Comparison of ENCODE assay signal across 10 cellular contexts in the genomic region with DNA sequence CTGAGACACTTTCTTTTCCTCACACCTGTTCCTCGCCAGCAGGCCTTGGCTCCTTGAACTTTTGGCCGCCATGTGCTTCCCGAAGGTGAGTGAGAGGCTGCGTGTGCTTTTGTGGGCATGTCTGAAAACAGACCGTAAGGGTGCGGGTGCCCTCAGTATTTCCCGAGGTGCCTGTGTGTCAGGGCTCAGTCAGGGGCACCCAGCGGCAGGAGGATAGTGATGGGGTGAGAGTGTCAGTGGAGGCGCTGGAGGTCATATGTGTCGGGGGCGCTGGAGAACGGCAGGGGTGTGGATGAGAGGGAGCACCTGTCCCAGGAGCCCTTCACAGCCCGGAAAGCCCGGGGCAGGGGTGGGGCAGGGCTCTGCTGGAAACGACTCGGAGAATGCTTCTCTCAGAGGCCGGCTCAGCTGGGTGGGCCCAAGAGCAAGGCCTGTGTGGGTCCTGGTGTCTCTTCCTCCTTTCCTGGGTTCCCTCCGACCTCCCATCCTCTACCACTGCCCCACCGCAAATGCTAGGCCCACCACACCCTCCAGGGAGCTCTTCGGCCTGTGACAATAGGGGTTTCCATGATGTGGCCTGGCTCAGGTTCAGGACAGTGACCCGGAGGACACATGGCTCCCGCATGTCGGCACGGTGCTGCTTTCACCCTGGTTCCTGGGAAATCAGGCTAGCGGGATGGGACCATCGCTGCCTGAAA. TPM values are rescaled to one million over a fixed set of nuclear protein-coding genes. Genes with fewer than 3 reads are reported as not detected.
DNase-seq lines count a peak whose midpoint lies in the region; ATAC-seq and TF ChIP-seq lines count a peak whose summit lies in the region.
"Had no signal": no experiment of that assay in that cellular context is flagged by ENCODE, and none has a peak within 500 bp of the region (broad histone marks: within the 10 kb centered on the region; RNA-seq: fewer than 3 reads in every experiment).

No MANE protein-coding gene starts in this region.

- peaks cover 50 to 54% of the 10 kb centered on the region in 2 donors for H3K4me1 Mint-ChIP-seq in natural killer cell treated with Interleukin-12 subunit alpha and Interleukin-12 subunit beta and Interleukin-15 and Interleukin-18, amount 100 ng/mL, for 72 hours (ENCODE audit: low read depth in 2 of 2)

- H2AFZ ChIP-seq in Loucy (ENCODE audit: low read length) = 0 out of 2 replicates have a peak overlapping the region, but pooled peaks have one; percentile 80

- H3K4me3 Mint-ChIP-seq in natural killer cell treated with Interleukin-12 subunit alpha and Interleukin-12 subunit beta and Interleukin-15 and Interleukin-18, amount 100 ng/mL, for 72 hours = peak overlapping the region; percentile 100

- H3K9me2 ChIP-seq in Loucy (replicated peaks; ENCODE audit: low read depth, low read length) = no peaks in the 10 kb centered on the region

- H3K4me1 ChIP-seq in Loucy (ENCODE audit: insufficient read depth, low read length, poor library complexity, severe bottlenecking) = peaks cover 13% of the 10 kb centered on the region

- no peaks in the 10 kb centered on the region for H3K36me3 ChIP-seq in Loucy (ENCODE audit: insufficient read depth, low read length)

- TF ChIP-seq CTCF in AG10803 (conservative IDR thresholded peaks at IDR 0.05; ENCODE audit: low read length) (no peak), Loucy (conservative IDR thresholded peaks at IDR 0.05; ENCODE audit: low read length) (no peak), coronary artery (IDR thresholded peaks at IDR 0.05) (no peak)

- H3K27ac ChIP-seq in coronary artery = peak overlapping the region in 1 of 2 donors; percentile 75

- H3K9me3 ChIP-seq in Loucy (ENCODE audit: insufficient read depth, low read depth, low read length) = no peaks in the 10 kb centered on the region

- H3K4me3 ChIP-seq in AG10803 (ENCODE audit: low read length) (peak overlapping the region; percentile 39), Loucy (ENCODE audit: low read length, poor library complexity, severe bottlenecking) (peak overlapping the region; percentile 95), coronary artery (peak overlapping the region; percentile 64)

- DNase-seq in AG10803 (ENCODE audit: low read depth) = no peak
- DNase-seq in coronary artery (ENCODE audit: low spot score) = no peak
- no peak for DNase-seq in natural killer cell treated with Interleukin-12 subunit alpha and Interleukin-12 subunit beta and Interleukin-15 and Interleukin-18, amount 100 ng/mL, for 72 hours (ENCODE audit: low spot score)
- no peak for DNase-seq in NCI-H2227 (lab: John Stamatoyannopoulos, UW; ENCODE audit: unreplicated experiment)
- no peak for DNase-seq in KBM-7
- DNase-seq: DMS79 treated with DMSO at 0.1 percent for 48 hours, NCI-H510A had no signal

- no peaks in the 10 kb centered on the region for H3K9me3 Mint-ChIP-seq in natural killer cell treated with Interleukin-12 subunit alpha and Interleukin-12 subunit beta and Interleukin-15 and Interleukin-18, amount 100 ng/mL, for 72 hours

- H3K79me2 ChIP-seq in Loucy (ENCODE audit: insufficient read depth, low read length) = peaks cover 45% of the 10 kb centered on the region

- peak; percentile 1 to 29 for ATAC-seq in natural killer cell treated with Interleukin-12 subunit alpha and Interleukin-12 subunit beta and Interleukin-15 and Interleukin-18, amount 100 ng/mL, for 72 hours
- ATAC-seq in HG03159 (IDR thresholded peaks at IDR 0.05; ENCODE audit: unreplicated experiment) (no peak), GM19397 (IDR thresholded peaks at IDR 0.05; ENCODE audit: unreplicated experiment) (no peak)

- in situ Hi-C loops in KBM-7 (cut with MboI; ENCODE audit: low pct_unique_long_range_greater_than_20kb, low sequenced_read_pairs) = no loop called here

- no peaks in the 10 kb centered on the region for H3K27me3 ChIP-seq in Loucy (ENCODE audit: insufficient read depth, low read length, poor library complexity, severe bottlenecking)

- no peaks in the 10 kb centered on the region for H3F3A ChIP-seq in Loucy (ENCODE audit: low read depth)

- H3K9ac ChIP-seq in Loucy (ENCODE audit: low read depth, low read length, poor library complexity, severe bottlenecking) = peak overlapping the region; percentile 87

- peaks cover 22% of the 10 kb centered on the region for H3K36me3 Mint-ChIP-seq in natural killer cell treated with Interleukin-12 subunit alpha and Interleukin-12 subunit beta and Interleukin-15 and Interleukin-18, amount 100 ng/mL, for 72 hours

- H3K27me3 Mint-ChIP-seq in natural killer cell treated with Interleukin-12 subunit alpha and Interleukin-12 subunit beta and Interleukin-15 and Interleukin-18, amount 100 ng/mL, for 72 hours = no peaks in the 10 kb centered on the region

- peak overlapping the region; percentile 97 to 100 for H3K27ac Mint-ChIP-seq in natural killer cell treated with Interleukin-12 subunit alpha and Interleukin-12 subunit beta and Interleukin-15 and Interleukin-18, amount 100 ng/mL, for 72 hours

- H4K20me1 ChIP-seq in Loucy (ENCODE audit: insufficient read depth, low read length, poor library complexity, severe bottlenecking) = peaks cover 20% of the 10 kb centered on the region

- peak overlapping the region; percentile 99 for H3K4me2 ChIP-seq in Loucy (ENCODE audit: low read depth, low read length, poor library complexity, severe bottlenecking)

RNA-seq across cellular contexts. Expression of a gene that starts 0.5 kb away (rescaled TPM):
- 1,000 to 10,000 TPM in 1 of 2 donors, 100 to 1,000 TPM in 1; 678 to 1,235 TPM for total RNA-seq in natural killer cell treated with Interleukin-12 subunit alpha and Interleukin-12 subunit beta and Interleukin-15 and Interleukin-18, amount 100 ng/mL, for 72 hours

RNA-seq across cellular contexts. Expression of a gene that starts 19.5 kb away (rescaled TPM):
- 10 to 100 TPM; 54.3 to 66.6 TPM for total RNA-seq in natural killer cell treated with Interleukin-12 subunit alpha and Interleukin-12 subunit beta and Interleukin-15 and Interleukin-18, amount 100 ng/mL, for 72 hours

RNA-seq across cellular contexts. Expression of a gene that starts 29.1 kb away (rescaled TPM):
- total RNA-seq in natural killer cell treated with Interleukin-12 subunit alpha and Interleukin-12 subunit beta and Interleukin-15 and Interleukin-18, amount 100 ng/mL, for 72 hours = under 1 TPM; 0.50 to 0.67 TPM

RNA-seq across cellular contexts. Expression of a gene that starts 33.2 kb away (rescaled TPM):
- total RNA-seq in natural killer cell treated with Interleukin-12 subunit alpha and Interleukin-12 subunit beta and Interleukin-15 and Interleukin-18, amount 100 ng/mL, for 72 hours = under 1 TPM in 1 of 2 donors, not detected in 1; 0.22 TPM

RNA-seq across cellular contexts. Expression of a gene that starts 42.1 kb away (rescaled TPM):
- 10 to 100 TPM; 33.6 to 58.8 TPM for total RNA-seq in natural killer cell treated with Interleukin-12 subunit alpha and Interleukin-12 subunit beta and Interleukin-15 and Interleukin-18, amount 100 ng/mL, for 72 hours

Comparison
In these comparisons a context has a peak if more than half of its experiments do, and no peak if none do; other contexts are left out.
1. H3K4me3 ChIP-seq: peak in every context shown above with its lines; median percentile 95 in Loucy; 64 in coronary artery; 39 in AG10803.
2. ATAC-seq: peak in natural killer cell treated with Interleukin-12 subunit alpha and Interleukin-12 subunit beta and Interleukin-15 and Interleukin-18, amount 100 ng/mL, for 72 hours (2 of 2); none in HG03159 (single experiment) and GM19397 (single experiment).